Comparison of ENCODE assay signal across 31 cellular contexts in the genomic region with DNA sequence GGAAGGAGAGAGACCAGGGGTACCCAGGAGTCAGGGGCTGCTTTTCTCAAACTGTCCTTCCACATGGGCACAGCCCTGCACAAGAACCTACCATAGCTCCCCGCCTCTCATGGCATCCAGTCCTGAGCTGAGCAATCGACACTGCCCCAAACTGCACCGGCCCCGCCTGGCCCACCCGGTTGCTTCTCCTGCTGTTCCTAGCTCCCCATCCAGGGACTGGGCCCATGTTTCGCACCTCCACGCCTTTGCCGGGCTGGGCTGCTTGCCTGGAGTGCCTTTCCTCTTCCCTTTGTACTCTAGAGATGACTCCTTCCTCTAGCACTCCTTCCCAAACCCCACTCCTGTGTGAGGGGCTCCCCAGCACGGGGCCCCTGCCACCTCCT.
"Had no signal": no experiment of that assay in that cellular context is flagged by ENCODE, and none has a peak within 500 bp of the region (broad histone marks: within the 10 kb centered on the region; RNA-seq: fewer than 3 reads in every experiment).

No MANE protein-coding gene starts in this region.

- FAIRE-seq: bronchial epithelial cell had no signal

- DNase-seq: activated CD4-positive, alpha-beta memory T cell treated with anti-CD3 and anti-CD28 coated beads, Interleukin-2, amount 10 ng/mL, durations not matched to agents 7 days and 5 days; activated CD4-positive, alpha-beta T cell treated with anti-CD3 and anti-CD28 coated beads for 1 hour; activated CD4-positive, alpha-beta T cell treated with anti-CD3 and anti-CD28 coated beads for 36 hours; activated CD4-positive, alpha-beta T cell treated with anti-CD3 and anti-CD28 coated beads for 48 hours; activated CD4-positive, alpha-beta T cell treated with anti-CD3 and anti-CD28 coated beads, Interleukin-2, amount 10 ng/mL, durations not matched to agents 7 days and 5 days; activated CD4-positive, alpha-beta T cell treated with anti-CD3 and anti-CD28 coated beads, Interleukin-2, amount 50 U/mL, for 48 hours; activated CD4-positive, CD25-positive, alpha-beta regulatory T cell; activated CD8-positive, alpha-beta memory T cell treated with anti-CD3 and anti-CD28 coated beads for 24 hours; activated CD8-positive, alpha-beta memory T cell treated with anti-CD3 and anti-CD28 coated beads, Interleukin-2, amount 10 ng/mL, durations not matched to agents 7 days and 5 days; activated CD8-positive, alpha-beta memory T cell treated with anti-CD3 and anti-CD28 coated beads, Interleukin-2, amount 50 U/mL, for 48 hours; activated CD8-positive, alpha-beta T cell treated with anti-CD3 and anti-CD28 coated beads, Interleukin-2, amount 10 ng/mL, durations not matched to agents 7 days and 5 days; activated effector memory CD4-positive, alpha-beta T cell treated with Interleukin-2 at 50 U/mL for 16 hours; activated gamma-delta T cell; activated naive CD4-positive, alpha-beta T cell treated with anti-CD3 and anti-CD28 coated beads, Interleukin-2, amount 10 ng/mL, durations not matched to agents 7 days and 5 days; activated naive CD4-positive, alpha-beta T cell treated with Interleukin-2 at 50 U/mL for 16 hours; activated naive CD8-positive, alpha-beta T cell treated with anti-CD3 and anti-CD28 coated beads, Interleukin-2, amount 10 ng/mL, durations not matched to agents 7 days and 5 days; activated naive CD8-positive, alpha-beta T cell treated with anti-CD3 and anti-CD28 coated beads, Interleukin-2, amount 50 U/mL, for 24 hours; activated T-cell treated with anti-CD3 and anti-CD28 coated beads, Interleukin-2, amount 50 U/mL, for 24 hours; activated T-cell treated with anti-CD3 and anti-CD28 coated beads, Interleukin-2, amount 50 U/mL, for 48 hours; amygdala; anterior cingulate cortex; central memory CD4-positive, alpha-beta T cell; T-helper 1 cell; T-helper 2 cell; T-helper 9 cell; WERI-Rb-1 had no signal

- H3K4me3 ChIP-seq: ascending aorta, cardiac muscle cell had no signal

- ATAC-seq: activated CD4-positive, alpha-beta T cell treated with anti-CD3 and anti-CD28 coated beads for 36 hours; activated CD4-positive, CD25-positive, alpha-beta regulatory T cell treated with anti-CD3 and anti-CD28 coated beads, Interleukin-2, amount 50 U/mL, for 24 hours; activated CD8-positive, alpha-beta memory T cell treated with anti-CD3 and anti-CD28 coated beads, Interleukin-2, amount 10 ng/mL, durations not matched to agents 7 days and 5 days; activated CD8-positive, alpha-beta T cell treated with anti-CD3 and anti-CD28 coated beads, Interleukin-2, amount 10 ng/mL, durations not matched to agents 7 days and 5 days; activated naive CD8-positive, alpha-beta T cell treated with anti-CD3 and anti-CD28 coated beads, Interleukin-2, amount 50 U/mL, for 24 hours; WTC11 had no signal

- H3K9me3 ChIP-seq: ascending aorta had no signal

- H3K27ac ChIP-seq: ascending aorta, cardiac muscle cell, WERI-Rb-1 had no signal

- H3K36me3 ChIP-seq: ascending aorta, cardiac muscle cell had no signal

- H3K4me1 ChIP-seq: ascending aorta had no signal

- H3K27me3 ChIP-seq: ascending aorta, cardiac muscle cell had no signal
